ENCODE assay signal across 19 cellular contexts in the genomic region with DNA sequence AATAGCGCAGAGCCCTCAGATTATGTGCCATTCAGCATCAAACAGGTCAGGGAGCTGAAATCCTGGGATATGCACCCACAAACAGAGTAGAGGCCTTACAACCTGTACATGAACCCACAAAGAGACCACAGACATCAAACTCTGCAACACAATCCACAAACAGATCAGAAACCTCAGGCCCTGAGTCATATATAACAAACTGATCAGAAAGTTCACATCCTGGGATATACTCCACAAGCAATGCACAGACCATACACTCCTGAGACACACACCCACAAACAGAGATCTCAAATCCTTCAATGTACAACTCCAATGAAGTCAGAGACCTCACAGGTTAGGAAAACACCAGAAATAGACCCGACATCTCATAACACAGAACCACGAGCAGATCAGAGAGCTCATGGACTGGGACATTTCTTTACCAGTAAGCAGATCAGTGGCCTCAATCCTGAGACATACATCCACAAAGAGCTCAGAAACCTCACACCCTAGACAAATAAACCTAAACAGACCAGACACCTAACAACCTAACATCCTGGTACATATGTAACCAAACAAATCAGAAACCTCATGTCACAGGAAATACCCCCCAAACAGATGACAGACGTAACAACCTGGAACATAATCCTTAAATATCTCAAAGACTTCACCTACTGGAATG. TPM values are rescaled to one million over a fixed set of nuclear protein-coding genes. Genes with fewer than 3 reads are reported as not detected.
"Had no signal": no experiment of that assay in that cellular context is flagged by ENCODE, and none has a peak within 500 bp of the region (broad histone marks: within the 10 kb centered on the region; RNA-seq: fewer than 3 reads in every experiment).

No MANE protein-coding gene starts in this region.

- H3K36me3 Mint-ChIP-seq: activated naive CD4-positive, alpha-beta T cell treated with anti-CD3 and anti-CD28 coated beads, Interleukin-2, amount 50 U/mL, for 24 hours; brain; mesothelial cell of epicardium had no signal

- H3K27me3 Mint-ChIP-seq: activated CD4-positive, alpha-beta memory T cell treated with anti-CD3 and anti-CD28 coated beads, Interleukin-2, amount 10 ng/mL, durations not matched to agents 7 days and 5 days; activated naive CD4-positive, alpha-beta T cell treated with anti-CD3 and anti-CD28 coated beads, Interleukin-2, amount 50 U/mL, for 24 hours; dendritic cell treated with granulocyte-macrophage colony-stimulating factor and Interleukin-4, amounts not matched to agents 40 ng/mL and 50 ng/mL, for 4 days had no signal

- H3K27ac Mint-ChIP-seq: activated CD4-positive, alpha-beta memory T cell treated with anti-CD3 and anti-CD28 coated beads, Interleukin-2, amount 10 ng/mL, durations not matched to agents 7 days and 5 days; activated naive CD4-positive, alpha-beta T cell treated with anti-CD3 and anti-CD28 coated beads, Interleukin-2, amount 50 U/mL, for 24 hours; brain; dendritic cell treated with granulocyte-macrophage colony-stimulating factor and Interleukin-4, amounts not matched to agents 40 ng/mL and 50 ng/mL, for 4 days; mesothelial cell of epicardium had no signal

- H3K4me3 Mint-ChIP-seq: activated CD4-positive, alpha-beta memory T cell treated with anti-CD3 and anti-CD28 coated beads, Interleukin-2, amount 10 ng/mL, durations not matched to agents 7 days and 5 days; activated naive CD4-positive, alpha-beta T cell treated with anti-CD3 and anti-CD28 coated beads, Interleukin-2, amount 50 U/mL, for 24 hours; brain; dendritic cell treated with granulocyte-macrophage colony-stimulating factor and Interleukin-4, amounts not matched to agents 40 ng/mL and 50 ng/mL, for 4 days; mesothelial cell of epicardium had no signal

- H3K4me3 ChIP-seq: lung, ovary, sigmoid colon, SK-N-MC, thyroid gland, uterus had no signal

- H3K27ac ChIP-seq: epithelial cell of prostate, ovary, sigmoid colon, SK-N-MC, thyroid gland, uterus had no signal

- H3K9me3 Mint-ChIP-seq: activated naive CD4-positive, alpha-beta T cell treated with anti-CD3 and anti-CD28 coated beads, Interleukin-2, amount 50 U/mL, for 24 hours; dendritic cell treated with granulocyte-macrophage colony-stimulating factor and Interleukin-4, amounts not matched to agents 40 ng/mL and 50 ng/mL, for 4 days had no signal

- DNase-seq: activated CD4-positive, alpha-beta memory T cell treated with anti-CD3 and anti-CD28 coated beads, Interleukin-2, amount 10 ng/mL, durations not matched to agents 7 days and 5 days; activated CD4-positive, CD25-positive, alpha-beta regulatory T cell treated with anti-CD3 and anti-CD28 coated beads, Interleukin-2, amount 50 U/mL, for 72 hours; cerebellar nuclear complex; head of caudate nucleus; ovary; sigmoid colon; stimulated activated CD4-positive, alpha-beta T cell treated with anti-CD3 and anti-CD28 coated beads, Interleukin-1b, Interleukin-23, amount 100 ng/mL, for 48 hours; thyroid gland; uterus had no signal

- H3K36me3 ChIP-seq: ovary, sigmoid colon, thyroid gland, uterus had no signal

- H3K27me3 ChIP-seq: ovary, sigmoid colon, thyroid gland, uterus had no signal

- H3K4me1 Mint-ChIP-seq: brain, mesothelial cell of epicardium had no signal

- H3K4me1 ChIP-seq: sigmoid colon, thyroid gland, uterus had no signal

- H3K9me3 ChIP-seq: ovary, sigmoid colon, thyroid gland, uterus had no signal

- FAIRE-seq: frontal cortex had no signal

RNA-seq across cellular contexts. Expression of a gene that starts 37.1 kb away (rescaled TPM):
- total RNA-seq: pulmonary artery endothelial cell had no signal

RNA-seq across cellular contexts. Expression of a gene that starts 40.8 kb away (rescaled TPM):
- total RNA-seq: activated CD4-positive, alpha-beta memory T cell treated with anti-CD3 and anti-CD28 coated beads, Interleukin-2, amount 10 ng/mL, durations not matched to agents 7 days and 5 days; frontal cortex; mesothelial cell of epicardium; myocyte; ovary; pulmonary artery endothelial cell; sigmoid colon; uterus had no signal
- polyA plus RNA-seq: ovary had no signal
